In the genomic region with DNA sequence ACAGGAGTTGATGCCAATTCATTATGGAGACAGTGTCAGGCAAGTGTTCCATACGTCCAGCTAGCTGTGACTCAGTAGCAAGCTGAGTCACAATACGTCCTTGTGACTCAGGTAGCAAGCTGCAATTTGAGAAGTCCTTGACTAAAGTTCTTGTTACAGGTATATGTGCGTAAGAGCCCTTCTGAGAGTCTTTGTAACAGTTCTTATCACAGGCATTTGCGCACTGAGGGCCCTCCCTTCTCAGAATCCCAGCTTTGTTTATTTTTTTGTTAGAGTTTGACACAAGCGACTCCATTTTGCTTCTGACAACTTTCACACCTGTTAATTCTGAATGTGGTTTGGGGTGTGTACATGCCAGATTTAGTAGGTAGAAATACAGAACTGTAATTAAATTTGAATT, we compare ENCODE assay signal across 20 cellular contexts. TPM values are rescaled to one million over a fixed set of nuclear protein-coding genes. Genes with fewer than 3 reads are reported as not detected.
A peak's percentile ranks its signal among the peaks of the same experiment; 100 is the strongest.
DNase-seq lines count a peak whose midpoint lies in the region; ATAC-seq and TF ChIP-seq lines count a peak whose summit lies in the region.
"Had no signal": no experiment of that assay in that cellular context is flagged by ENCODE, and none has a peak within 500 bp of the region (broad histone marks: within the 10 kb centered on the region; RNA-seq: fewer than 3 reads in every experiment).

No MANE protein-coding gene starts in this region.

- ATAC-seq in upper lobe of left lung (ENCODE audit: low FRiP score in 2 of 2) (peak; percentile 52 to 78), HG03460 (IDR thresholded peaks at IDR 0.05; ENCODE audit: unreplicated experiment) (no peak), GM18868 (IDR thresholded peaks at IDR 0.05; ENCODE audit: unreplicated experiment) (no peak)
- ATAC-seq: gastrocnemius medialis; naive thymus-derived CD8-positive, alpha-beta T cell; stimulated activated memory B cell treated with anti-CD40 and anti-IgM and Interleukin-4, amounts not matched to agents 10 μg/mL and 1 μg/mL and 100 μg/mL, for 72 hours had no signal

- WGBS in upper lobe of left lung, 2 donors: 60 to 65% methylated on average over 5 of the region's 5 CpGs

- no peak overlapping the region for H3K4me3 ChIP-seq in upper lobe of left lung
- H3K4me3 ChIP-seq: BLaER1 treated with 17β-estradiol and CSF1 and Interleukin-3, amounts not matched to agents 10 nM and 100 nM; gastrocnemius medialis; SK-N-MC; thyroid gland had no signal

- CTCF ChIA-PET in RWPE1 (lab: Yijun Ruan, JAX): no interaction called here

- no peaks in the 10 kb centered on the region for H3K9me3 ChIP-seq in upper lobe of left lung
- H3K9me3 ChIP-seq: gastrocnemius medialis, thyroid gland had no signal

- no peaks in the 10 kb centered on the region for H3K27me3 ChIP-seq in upper lobe of left lung
- H3K27me3 ChIP-seq: BLaER1 treated with 17β-estradiol and CSF1 and Interleukin-3, amounts not matched to agents 10 nM and 100 nM; gastrocnemius medialis; thyroid gland had no signal

- H3K27ac ChIP-seq in RWPE1 (peak overlapping the region; percentile 30; the same call in 1 of the 2 replicates), upper lobe of left lung (peak overlapping the region in 2 of 4 donors; percentile 5 to 62)
- H3K27ac ChIP-seq: BLaER1 treated with 17β-estradiol and CSF1 and Interleukin-3, amounts not matched to agents 10 nM and 100 nM; gastrocnemius medialis; SK-N-MC; thyroid gland had no signal

- peaks cover 0 to 4% (median 0%) of the 10 kb centered on the region in 4 donors for H3K4me1 ChIP-seq in upper lobe of left lung
- H3K4me1 ChIP-seq: gastrocnemius medialis, thyroid gland had no signal

- no peak for TF ChIP-seq POLR2A in upper lobe of left lung (IDR thresholded peaks at IDR 0.05)

- peak; percentile 14 for DNase-seq in HS-5 (ENCODE audit: low read depth)
- DNase-seq in RWPE1 (ENCODE audit: low spot score): peak; percentile 83
- DNase-seq in glomerular visceral epithelial cell (ENCODE audit: extremely low spot score): peak; percentile 19
- peak in 1 of 2 donors; percentile 70 for DNase-seq in upper lobe of left lung
- no peak for DNase-seq in SIG-M5 treated with dmso at 0.1 percent for 504 hours (lab: John Stamatoyannopoulos, UW; ENCODE audit: unreplicated experiment)
- DNase-seq: activated CD4-positive, alpha-beta T cell treated with anti-CD3 and anti-CD28 coated beads, Interleukin-2, amount 10 ng/mL, durations not matched to agents 24 days and 14 days; activated naive CD4-positive, alpha-beta T cell treated with Interleukin-2 at 50 U/mL for 16 hours; anterior cingulate cortex; gastrocnemius medialis; naive thymus-derived CD8-positive, alpha-beta T cell; NCI-H2029; NCI-H69; thyroid gland had no signal

- H3K36me3 ChIP-seq in upper lobe of left lung: no peaks in the 10 kb centered on the region
- H3K36me3 ChIP-seq: BLaER1 treated with 17β-estradiol and CSF1 and Interleukin-3, amounts not matched to agents 10 nM and 100 nM; gastrocnemius medialis; thyroid gland had no signal

- POLR2A ChIA-PET in RWPE1 (lab: Yijun Ruan, JAX; ENCODE audit: low non-redundant PET): no interaction called here

- TF ChIP-seq CTCF in RWPE1 (conservative IDR thresholded peaks at IDR 0.05; ENCODE audit: low read depth) (no peak), upper lobe of left lung (IDR thresholded peaks at IDR 0.05) (no peak)

- TF ChIP-seq EP300 in upper lobe of left lung (IDR thresholded peaks at IDR 0.05): peak in 2 of 4 donors; percentile 14 to 97

RNA-seq across cellular contexts. Expression of a gene that starts 20.1 kb away (rescaled TPM):
- under 1 TPM in 1 of 6 donors, not detected in 5; 0.20 TPM for total RNA-seq in upper lobe of left lung
- total RNA-seq: activated CD4-positive, alpha-beta T cell treated with anti-CD3 and anti-CD28 coated beads, Interleukin-2, amount 10 ng/mL, durations not matched to agents 24 days and 14 days; H4; naive thymus-derived CD8-positive, alpha-beta T cell; OCI-LY7 had no signal

Comparison
In these comparisons a context has a peak if more than half of its experiments do, and no peak if none do; other contexts are left out.
1. ATAC-seq: peak in upper lobe of left lung (2 of 2); none in HG03460 (single experiment) and GM18868 (single experiment).